1 cellular context compared by ENCODE assay signal in genomic region chr5:141121563-141121962, GRCh38.
A peak's percentile ranks its signal among the peaks of the same experiment; 100 is the strongest.
TF ChIP-seq lines count a peak whose summit lies in the region.

TSS of gene PCDHB4 (plus strand) at chr5:141121818. CDS start at chr5:141121999, 181 bp downstream.

TF ChIP-seq in HepG2, 621 proteins besides CTCF, POLR2A, EP300 and RAD21 (continued from another document):
- no peak for TF ChIP-seq PATZ1 (CRISPR knock-in tag; IDR thresholded peaks at IDR 0.05)
- 0 out of 2 replicates have a peak, but pooled peaks have one; percentile 15 for TF ChIP-seq ARID3A (IDR thresholded peaks at IDR 0.05; ENCODE audit: low read depth, low read length)
- no peak for TF ChIP-seq SIN3B (IDR thresholded peaks at IDR 0.05; ENCODE audit: low read length)
TF ChIP-seq in HepG2: peak in this region for 1.
